8 cellular contexts compared by ENCODE assay signal in genomic region chr12:101759396-101760047, GRCh38. TPM values are rescaled to one million over a fixed set of nuclear protein-coding genes. Genes with fewer than 3 reads are reported as not detected.
DNase-seq lines count a peak whose midpoint lies in the region; ATAC-seq, FAIRE-seq and TF ChIP-seq lines count a peak whose summit lies in the region.

No MANE protein-coding gene starts in this region.

- FAIRE-seq in keratinocyte (lab: Jason Lieb, UNC): no peak

- no peak overlapping the region for H3K9ac ChIP-seq in keratinocyte (ENCODE audit: control insufficient read depth, extremely low read depth, insufficient read depth, low read length)

- no peaks in the 10 kb centered on the region for H3K9me1 ChIP-seq in keratinocyte (ENCODE audit: control insufficient read depth, extremely low read depth, insufficient read depth, low read length)

- H4K20me1 ChIP-seq in keratinocyte (ENCODE audit: control insufficient read depth, extremely low read depth, insufficient read depth, low read length): no peaks in the 10 kb centered on the region

- H3K27ac ChIP-seq in heart right ventricle (no peak overlapping the region), keratinocyte (ENCODE audit: control insufficient read depth, insufficient read depth, low read length) (no peak overlapping the region)

- H3K36me3 ChIP-seq in heart right ventricle (peaks cover 0 to 86% (median 27%) of the 10 kb centered on the region in 9 donors), keratinocyte (ENCODE audit: control insufficient read depth in 2 of 2, extremely low read depth in 1 of 2, insufficient read depth in 2 of 2, low read length in 2 of 2) (peaks cover 0 to 6% of the 10 kb centered on the region in 2 experiments)

- TF ChIP-seq CTCF in heart right ventricle (IDR thresholded peaks at IDR 0.05): peak; percentile 40 to 76 (median 69)
- TF ChIP-seq CTCF in keratinocyte (optimal IDR thresholded peaks at IDR 0.05 in 1 of 3, IDR thresholded peaks at IDR 0.05 in 1 of 3, conservative IDR thresholded peaks at IDR 0.05 in 1 of 3; ENCODE audit: extremely low read depth in 1 of 3, insufficient read depth in 2 of 3, low read length in 3 of 3): peak in 2 of 3 experiments; percentile 53 to 75

- dilution Hi-C loops in keratinocyte (cut with MboI; ENCODE audit: extremely low pct_ligation_motif_present, low sequenced_read_pairs): no loop called here

- 67 to 68% methylated on average over 5 of the region's 5 CpGs for WGBS in heart right ventricle, 2 donors

- H3K9me3 ChIP-seq in heart right ventricle: no peaks in the 10 kb centered on the region
- H3K9me3 ChIP-seq in keratinocyte (ENCODE audit: control insufficient read depth, low read depth, low read length): no peaks in the 10 kb centered on the region

- H3K4me2 ChIP-seq in keratinocyte (ENCODE audit: control insufficient read depth, extremely low read depth, insufficient read depth, low read depth, low read length): no peak overlapping the region

- H3K4me3 ChIP-seq in heart right ventricle (no peak overlapping the region), keratinocyte (ENCODE audit: control insufficient read depth in 2 of 3, extremely low read depth in 1 of 3, insufficient read depth in 2 of 3, low read depth in 1 of 3, low read length in 3 of 3) (no peak overlapping the region)

- no peaks in the 10 kb centered on the region for H3K79me2 ChIP-seq in keratinocyte (ENCODE audit: control insufficient read depth, insufficient read depth, low read length)

- intact Hi-C loops in heart right ventricle (cut with DNase I): loop anchor here in 6 of 10 donors (5.0 to 10.0 kb wide), 6 partner anchors 85 to 347 kb away; no protein-coding TSS in a partner anchor
- intact Hi-C loops in Right ventricle myocardium inferior (cut with DNase I): loop anchor here (10.0 kb wide), 2 partner anchors 265 to 345 kb away; no protein-coding TSS in a partner anchor

- DNase-seq in heart right ventricle (no peak), Right ventricle myocardium inferior (ENCODE audit: missing footprints) (no peak), LHCN-M2 (ENCODE audit: low read depth) (peak; percentile 37), amniotic epithelial cell (ENCODE audit: low read depth) (peak; percentile 46), keratinocyte (ENCODE audit: low read depth, low spot score) (no peak), HK-2 (ENCODE audit: unreplicated experiment) (no peak)
- no peak for DNase-seq in stimulated activated CD4-positive, alpha-beta T cell treated with anti-CD3 and anti-CD28 coated beads, Interleukin-2, amount 100 ng/mL, for 24 hours

- ATAC-seq in heart right ventricle (no peak), Right ventricle myocardium inferior (no peak), HG02642 (IDR thresholded peaks at IDR 0.05; ENCODE audit: poor library complexity, unreplicated experiment) (no peak)

- H3K27me3 ChIP-seq in heart right ventricle: no peaks in the 10 kb centered on the region
- H3K27me3 ChIP-seq in keratinocyte (ENCODE audit: control insufficient read depth, extremely low read depth, insufficient read depth, low read length): no peaks in the 10 kb centered on the region

- no peak overlapping the region for H2AFZ ChIP-seq in keratinocyte (ENCODE audit: control insufficient read depth, low read length)

- peaks cover 0 to 28% (median 0%) of the 10 kb centered on the region in 9 donors for H3K4me1 ChIP-seq in heart right ventricle
- H3K4me1 ChIP-seq in keratinocyte (ENCODE audit: control insufficient read depth, extremely low read depth, insufficient read depth, low read length): no peaks in the 10 kb centered on the region

RNA-seq across cellular contexts. Expression of gene SYCP3, which starts 20.3 kb away (rescaled TPM):
- total RNA-seq in heart right ventricle (under 1 TPM in 1 of 10 donors, not detected in 9; 0.18 TPM), Right ventricle myocardium inferior (not detected), LHCN-M2 (2014; rRNA removed) (0.34 TPM in 1 of 2 replicates, not detected in the other)
- polyA plus RNA-seq in heart right ventricle (under 1 TPM; 0.07 to 0.22 TPM), keratinocyte (0.09 to 0.16 TPM (median 0.13 TPM) in 3 replicates)
- polyA plus RNA-seq in LHCN-M2 (2012): 0.05 TPM
- polyA plus RNA-seq in keratinocyte (2011; ENCODE audit: low read depth): 0.35 TPM
- polyA plus RNA-seq in keratinocyte (2011; cell fraction: cytosol; rRNA removed): not detected in 2 replicates
- polyA plus RNA-seq in keratinocyte (2011; cell fraction: nucleus; rRNA removed): 0.81 and 1.0 TPM in 2 replicates
- 0.10 TPM in 1 of 2 replicates, not detected in the other for polyA plus RNA-seq in keratinocyte (2012; ENCODE audit: low replicate concordance)
- 0.29 to 0.30 TPM in 2 of 3 replicates, not detected in the other for polyA minus RNA-seq in keratinocyte
- polyA minus RNA-seq in keratinocyte (2011; cell fraction: cytosol; rRNA and poly(A)+ RNA removed): not detected
- 0.74 and 1.4 TPM in 2 replicates for polyA minus RNA-seq in keratinocyte (2011; cell fraction: nucleus; rRNA and poly(A)+ RNA removed)

Comparison
In these comparisons a context has a peak if more than half of its experiments do, and no peak if none do; other contexts are left out.
1. DNase-seq: peak in LHCN-M2 (single experiment) and amniotic epithelial cell (single experiment); none in heart right ventricle (0 of 2), Right ventricle myocardium inferior (single experiment), keratinocyte (single experiment), HK-2 (single experiment) and stimulated activated CD4-positive, alpha-beta T cell treated with anti-CD3 and anti-CD28 coated beads, Interleukin-2, amount 100 ng/mL, for 24 hours (0 of 2).